In the genomic region with DNA sequence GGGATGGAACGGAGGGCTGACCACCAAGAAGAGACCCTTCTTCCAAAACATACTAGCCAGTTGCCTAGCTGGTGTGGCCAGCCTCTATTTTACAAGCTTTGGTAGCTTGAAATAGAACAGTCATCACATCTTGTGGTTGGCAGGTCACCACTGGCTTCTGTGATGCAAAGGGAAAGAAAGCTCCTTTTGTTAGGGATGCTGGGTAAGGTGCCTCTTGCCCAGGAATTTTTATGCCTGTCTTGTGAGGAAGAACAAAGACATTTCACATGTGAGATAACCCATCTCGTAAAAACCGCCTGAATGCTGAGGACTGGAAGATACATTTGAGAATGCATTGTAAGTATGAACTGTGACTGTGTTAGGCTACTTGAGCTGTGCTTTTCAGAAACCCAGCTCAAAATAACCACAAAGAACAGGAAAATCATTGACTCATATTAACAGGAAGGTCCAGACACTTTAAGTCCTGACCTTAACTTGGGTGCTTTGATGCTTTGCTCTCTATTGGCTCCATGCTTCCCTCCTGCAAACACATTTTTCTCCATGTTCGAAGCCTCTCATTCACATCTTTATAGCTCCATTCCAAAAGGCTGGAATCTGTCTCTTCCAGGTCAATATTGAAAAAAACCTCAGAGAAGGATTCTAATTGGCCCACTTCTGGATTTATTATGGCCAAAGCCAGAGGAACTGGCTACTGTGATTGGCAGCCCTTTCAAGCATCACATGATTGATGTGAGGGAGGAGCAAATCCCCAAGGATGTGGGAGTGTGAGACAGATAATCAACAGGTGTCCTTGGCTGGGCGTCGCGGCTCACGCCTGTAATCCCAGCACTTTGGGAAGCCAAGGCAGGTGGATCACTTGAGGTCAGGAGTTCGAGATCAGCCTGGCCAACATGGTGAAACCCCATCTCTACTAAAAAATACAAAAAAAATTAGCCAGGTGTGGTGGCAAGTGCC, we compare ENCODE assay signal across 10 cellular contexts. TPM values are rescaled to one million over a fixed set of nuclear protein-coding genes. Genes with fewer than 3 reads are reported as not detected.
DNase-seq lines count a peak whose midpoint lies in the region; ATAC-seq and TF ChIP-seq lines count a peak whose summit lies in the region.
"Had no signal": no experiment of that assay in that cellular context is flagged by ENCODE, and none has a peak within 500 bp of the region (broad histone marks: within the 10 kb centered on the region; RNA-seq: fewer than 3 reads in every experiment).

No MANE protein-coding gene starts in this region.

- no peak for TF ChIP-seq POLR2A in suprapubic skin (IDR thresholded peaks at IDR 0.05)

- no peaks in the 10 kb centered on the region for H3K9me3 ChIP-seq in SJSA1 (replicated peaks)
- H3K9me3 ChIP-seq in suprapubic skin: no peaks in the 10 kb centered on the region

- no peak overlapping the region for H3K4me3 ChIP-seq in SJSA1
- no peak overlapping the region for H3K4me3 ChIP-seq in suprapubic skin

- DNase-seq in T-helper 1 cell (no peak), SJSA1 (ENCODE audit: low read depth in 1 of 2, low spot score in 2 of 2) (peak; percentile 76 to 87), foreskin melanocyte (peak; percentile 90), suprapubic skin (ENCODE audit: low spot score in 2 of 2) (no peak), NCI-H1436 (lab: John Stamatoyannopoulos, UW) (no peak)
- DNase-seq in activated CD4-positive, CD25-positive, alpha-beta regulatory T cell treated with anti-CD3 and anti-CD28 coated beads, Interleukin-2, amount 50 U/mL, for 72 hours: no peak
- DNase-seq: naive B cell had no signal

- H3K36me3 ChIP-seq in SJSA1 (peaks cover 23% of the 10 kb centered on the region), suprapubic skin (peaks cover 17% of the 10 kb centered on the region)

- peaks cover 58% of the 10 kb centered on the region for H3K4me1 Mint-ChIP-seq in T-helper 1 cell treated with Interleukin-12 subunit alpha and Interleukin-12 subunit beta and Interleukin-4 antibody, amounts not matched to agents 30 μg/mL and 1 μg/mL, for 36 hours (ENCODE audit: low read depth)
- H3K4me1 Mint-ChIP-seq: naive B cell had no signal

- H3K4me1 ChIP-seq in SJSA1 (replicated peaks): peaks cover 92% of the 10 kb centered on the region
- peaks cover 31% of the 10 kb centered on the region for H3K4me1 ChIP-seq in suprapubic skin

- H3K27ac Mint-ChIP-seq in T-helper 1 cell treated with Interleukin-12 subunit alpha and Interleukin-12 subunit beta and Interleukin-4 antibody, amounts not matched to agents 30 μg/mL and 1 μg/mL, for 36 hours: peak overlapping the region; percentile 72
- H3K27ac Mint-ChIP-seq: naive B cell had no signal

- H3K4me3 Mint-ChIP-seq in T-helper 1 cell treated with Interleukin-12 subunit alpha and Interleukin-12 subunit beta and Interleukin-4 antibody, amounts not matched to agents 30 μg/mL and 1 μg/mL, for 36 hours: no peak overlapping the region
- H3K4me3 Mint-ChIP-seq: naive B cell had no signal

- TF ChIP-seq EP300 in suprapubic skin (IDR thresholded peaks at IDR 0.05): no peak

- H3K27me3 ChIP-seq in SJSA1 (replicated peaks) (no peaks in the 10 kb centered on the region), suprapubic skin (no peaks in the 10 kb centered on the region)

- 89% methylated on average over 9 of the region's 9 CpGs for WGBS in suprapubic skin

- no peak for TF ChIP-seq CTCF in suprapubic skin (IDR thresholded peaks at IDR 0.05)

- peaks cover 27% of the 10 kb centered on the region for H3K36me3 Mint-ChIP-seq in T-helper 1 cell treated with Interleukin-12 subunit alpha and Interleukin-12 subunit beta and Interleukin-4 antibody, amounts not matched to agents 30 μg/mL and 1 μg/mL, for 36 hours (ENCODE audit: low read depth)
- H3K36me3 Mint-ChIP-seq: naive B cell had no signal

- no peaks in the 10 kb centered on the region for H3K27me3 Mint-ChIP-seq in T-helper 1 cell treated with Interleukin-12 subunit alpha and Interleukin-12 subunit beta and Interleukin-4 antibody, amounts not matched to agents 30 μg/mL and 1 μg/mL, for 36 hours (ENCODE audit: low read depth)

- H3K27ac ChIP-seq in SJSA1 (peak overlapping the region; percentile 93), suprapubic skin (peak overlapping the region; percentile 48)
- H3K27ac ChIP-seq: C4-2B had no signal

- H3K9me3 Mint-ChIP-seq in T-helper 1 cell treated with Interleukin-12 subunit alpha and Interleukin-12 subunit beta and Interleukin-4 antibody, amounts not matched to agents 30 μg/mL and 1 μg/mL, for 36 hours: no peaks in the 10 kb centered on the region
- H3K9me3 Mint-ChIP-seq: naive B cell had no signal

- ATAC-seq in HG02759 (IDR thresholded peaks at IDR 0.05; ENCODE audit: unreplicated experiment): no peak

RNA-seq across cellular contexts. Expression of a gene that starts 53.9 kb away (rescaled TPM):
- total RNA-seq in SJSA1 (2014; rRNA removed; shearing (Covaris generic)): 42.8 and 59.8 TPM in 2 replicates
- 100 to 1,000 TPM; 117 to 232 (median 164) TPM for total RNA-seq in suprapubic skin

Comparison
In these comparisons a context has a peak if more than half of its experiments do, and no peak if none do; other contexts are left out.
1. DNase-seq: peak in SJSA1 (2 of 2) and foreskin melanocyte (single experiment); none in T-helper 1 cell (0 of 5), suprapubic skin (0 of 2), activated CD4-positive, CD25-positive, alpha-beta regulatory T cell treated with anti-CD3 and anti-CD28 coated beads, Interleukin-2, amount 50 U/mL, for 72 hours (single experiment) and NCI-H1436 (single experiment).